ENCODE assay signal across 17 cellular contexts in the genomic region with DNA sequence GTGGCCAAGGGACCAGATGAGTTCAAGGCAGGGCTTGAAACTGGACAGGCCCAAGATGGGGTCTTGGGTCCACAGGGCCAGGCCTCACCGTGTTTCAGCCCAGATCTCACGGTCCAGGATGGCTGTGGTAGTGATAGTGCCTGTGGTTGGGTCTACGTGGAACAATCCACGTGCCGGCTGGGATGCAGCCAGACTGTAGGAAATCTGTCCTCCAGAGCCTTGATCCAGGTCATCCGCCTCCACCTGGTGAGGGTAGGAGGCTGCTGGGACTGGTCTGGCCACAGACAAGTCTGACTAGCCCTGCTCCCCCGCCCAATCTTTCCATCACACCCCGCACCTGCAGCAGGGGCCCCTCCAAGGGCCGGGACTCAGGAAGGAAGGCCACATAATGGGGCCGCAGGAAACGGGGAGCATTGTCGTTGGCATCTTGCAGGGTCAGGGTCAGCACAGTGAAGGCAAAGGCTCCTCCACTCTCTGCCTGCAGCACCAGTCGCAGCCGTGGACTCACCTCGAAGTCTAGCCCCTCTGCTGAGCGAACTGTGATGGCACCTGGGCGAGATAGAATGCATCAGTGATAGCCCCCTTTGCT. TPM values are rescaled to one million over a fixed set of nuclear protein-coding genes. Genes with fewer than 3 reads are reported as not detected.
DNase-seq lines count a peak whose midpoint lies in the region; ATAC-seq and TF ChIP-seq lines count a peak whose summit lies in the region.
"Had no signal": no experiment of that assay in that cellular context is flagged by ENCODE, and none has a peak within 500 bp of the region (broad histone marks: within the 10 kb centered on the region; RNA-seq: fewer than 3 reads in every experiment).

No MANE protein-coding gene starts in this region.

- H3K27ac ChIP-seq in RWPE2 (ENCODE audit: poor library complexity, severe bottlenecking) (no peak overlapping the region), trophoblast cell (ENCODE audit: low read depth, low read length) (no peak overlapping the region)
- H3K27ac ChIP-seq: 22Rv1, BLaER1, C4-2B had no signal

- H2BK5ac ChIP-seq in trophoblast cell (ENCODE audit: low read depth, low read length, poor library complexity), result no peak overlapping the region

- H3K4ac ChIP-seq in trophoblast cell (ENCODE audit: low read depth, low read length), result no peak overlapping the region

- H3K9me3 Mint-ChIP-seq in MCF 10A (ENCODE audit: unreplicated experiment) (no peaks in the 10 kb centered on the region), mesothelial cell of epicardium (no peaks in the 10 kb centered on the region)
- H3K9me3 Mint-ChIP-seq: CD4-positive, CD25-positive, alpha-beta regulatory T cell; CD8-positive, alpha-beta T cell had no signal

- no peak overlapping the region for H2BK12ac ChIP-seq in trophoblast cell (ENCODE audit: low read length)

- H3K9ac ChIP-seq in trophoblast cell (ENCODE audit: low read length), result no peak overlapping the region
- H3K9ac ChIP-seq: BLaER1 had no signal

- H3K36me3 ChIP-seq in RWPE2 (ENCODE audit: low read depth), result no peaks in the 10 kb centered on the region
- H3K36me3 ChIP-seq in trophoblast cell (ENCODE audit: control insufficient read depth in 1 of 2, insufficient read depth in 2 of 2, low read length in 2 of 2), result no peaks in the 10 kb centered on the region

- H2AK5ac ChIP-seq in trophoblast cell (ENCODE audit: low read length), result no peak overlapping the region

- no peak overlapping the region for H4K8ac ChIP-seq in trophoblast cell (ENCODE audit: low read depth, low read length)

- ATAC-seq in RWPE2 (ENCODE audit: low read depth), result no peak
- ATAC-seq: CD8-positive, alpha-beta T cell had no signal

- CTCF ChIA-PET in MCF 10A (lab: Yijun Ruan, JAX), result interaction anchor here (1.1 kb wide), 1 partner anchor 118 kb away, joined by 5 read pairs; no protein-coding TSS in a partner anchor

- H3K4me3 ChIP-seq in RWPE2 (ENCODE audit: severe bottlenecking), result no peak overlapping the region
- peak overlapping the region; percentile 10 for H3K4me3 ChIP-seq in trophoblast cell (ENCODE audit: low read depth, low read length)
- H3K4me3 ChIP-seq: BLaER1 had no signal

- H3K79me1 ChIP-seq in trophoblast cell (ENCODE audit: low read length), result no peaks in the 10 kb centered on the region

- intact Hi-C loops in MCF 10A (cut with micrococcal nuclease), result no loop called here

- POLR2A ChIA-PET in MCF 10A (lab: Yijun Ruan, JAX), result interaction anchor here (0.7 kb wide), 1 partner anchor 10 kb away, joined by 3 read pairs; no protein-coding TSS in a partner anchor

- H3K14ac ChIP-seq in trophoblast cell (ENCODE audit: low read length), result no peak overlapping the region

- H3K36me3 Mint-ChIP-seq in MCF 10A (ENCODE audit: insufficient read depth, unreplicated experiment) (no peaks in the 10 kb centered on the region), mesothelial cell of epicardium (peaks cover 26% of the 10 kb centered on the region)

- no peaks in the 10 kb centered on the region for H3K4me1 ChIP-seq in RWPE2 (ENCODE audit: insufficient read depth, poor library complexity, severe bottlenecking)
- peaks cover 6 to 10% of the 10 kb centered on the region in 2 experiments for H3K4me1 ChIP-seq in trophoblast cell (ENCODE audit: control insufficient read depth in 1 of 2, insufficient read depth in 2 of 2, low read length in 2 of 2)

- H3K27ac Mint-ChIP-seq in MCF 10A (ENCODE audit: low read depth, unreplicated experiment) (no peak overlapping the region), mesothelial cell of epicardium (no peak overlapping the region)
- H3K27ac Mint-ChIP-seq: B cell; CD4-positive, CD25-positive, alpha-beta regulatory T cell; CD8-positive, alpha-beta T cell had no signal

- H3K27me3 Mint-ChIP-seq in MCF 10A (ENCODE audit: insufficient read depth, unreplicated experiment) (no peaks in the 10 kb centered on the region), mesothelial cell of epicardium (ENCODE audit: low read depth) (peaks cover 24% of the 10 kb centered on the region)
- H3K27me3 Mint-ChIP-seq: B cell; CD4-positive, CD25-positive, alpha-beta regulatory T cell had no signal

- H3K9me3 ChIP-seq in RWPE2 (ENCODE audit: severe bottlenecking) (no peaks in the 10 kb centered on the region), trophoblast cell (ENCODE audit: insufficient read depth, low read depth, low read length) (peaks cover 12% of the 10 kb centered on the region)
- H3K9me3 ChIP-seq: BLaER1, Caco-2 had no signal

- no peak overlapping the region for H2AFZ ChIP-seq in trophoblast cell (ENCODE audit: insufficient read depth, low read length, poor library complexity)

- TF ChIP-seq CTCF in RWPE2 (IDR thresholded peaks at IDR 0.05; ENCODE audit: poor library complexity, severe bottlenecking), result no peak
- no peak for TF ChIP-seq CTCF in MCF 10A (IDR thresholded peaks at IDR 0.05; ENCODE audit: unreplicated experiment)
- TF ChIP-seq CTCF in mesothelial cell of epicardium (IDR thresholded peaks at IDR 0.05; ENCODE audit: unreplicated experiment), result no peak

- no peak overlapping the region for H4K12ac ChIP-seq in trophoblast cell (ENCODE audit: low read depth, low read length)

- H2BK120ac ChIP-seq in trophoblast cell (ENCODE audit: insufficient read depth, low read length, poor library complexity), result no peak overlapping the region

- no CpG with 5 or more reads among the region's 17 CpGs for WGBS in trophoblast cell (ENCODE audit: extremely low coverage, insufficient coverage, insufficient read length)

- peak; percentile 47 for DNase-seq in activated effector memory CD4-positive, alpha-beta T cell treated with anti-CD3 and anti-CD28 coated beads, Interleukin-2, amount 50 U/mL, for 16 hours
- no peak for DNase-seq in activated effector memory CD4-positive, alpha-beta T cell treated with Interleukin-2 at 50 U/mL for 16 hours
- DNase-seq in RWPE2 (ENCODE audit: low spot score), result peak; percentile 33
- DNase-seq in trophoblast cell, result no peak
- DNase-seq in MCF 10A (ENCODE audit: unreplicated experiment), result no peak
- no peak for DNase-seq in mesothelial cell of epicardium (ENCODE audit: low spot score in 2 of 2, unreplicated experiment in 2 of 2)
- DNase-seq: Caco-2; CD4-positive, CD25-positive, alpha-beta regulatory T cell; CD8-positive, alpha-beta T cell; DMS153; DND-41; GOT3; HCEC 1CT had no signal

- H3K4me3 Mint-ChIP-seq in MCF 10A (ENCODE audit: unreplicated experiment) (no peak overlapping the region), mesothelial cell of epicardium (no peak overlapping the region)
- H3K4me3 Mint-ChIP-seq: B cell; CD4-positive, CD25-positive, alpha-beta regulatory T cell; CD8-positive, alpha-beta T cell had no signal

- no peaks in the 10 kb centered on the region for H3K4me1 Mint-ChIP-seq in MCF 10A (ENCODE audit: insufficient read depth, unreplicated experiment)
- H3K4me1 Mint-ChIP-seq in mesothelial cell of epicardium, result no peaks in the 10 kb centered on the region

- H3K27me3 ChIP-seq in RWPE2 (ENCODE audit: insufficient read depth, poor library complexity, severe bottlenecking) (no peaks in the 10 kb centered on the region), trophoblast cell (ENCODE audit: insufficient read depth, low read length) (peaks cover 20% of the 10 kb centered on the region)
- H3K27me3 ChIP-seq: BLaER1 had no signal

- H3K4me2 ChIP-seq in trophoblast cell (ENCODE audit: low read length), result no peak overlapping the region
- H3K4me2 ChIP-seq: BLaER1 had no signal

- no peak overlapping the region for H3K23ac ChIP-seq in trophoblast cell (ENCODE audit: low read length)

- no peak overlapping the region for H3K18ac ChIP-seq in trophoblast cell (ENCODE audit: low read length)

- BruUV-seq in MCF 10A (replicated peaks; lab: Mats Ljungman, UMichigan), result no TSS peak

- no peak overlapping the region for H4K91ac ChIP-seq in trophoblast cell (ENCODE audit: low read depth, low read length)

- H3K79me2 ChIP-seq in trophoblast cell (ENCODE audit: control insufficient read depth, insufficient read depth, low read length, poor library complexity), result no peaks in the 10 kb centered on the region

RNA-seq across cellular contexts. Expression of a gene that starts 6.7 kb away (rescaled TPM):
- 116 and 121 TPM in 2 replicates for polyA plus RNA-seq in trophoblast cell (2013)
- total RNA-seq in MCF 10A (2022), result 26.9 and 46.5 TPM in 2 replicates
- 45.8 to 50.1 TPM (median 46.0 TPM) in 3 replicates for total RNA-seq in mesothelial cell of epicardium

RNA-seq across cellular contexts. Expression of a gene that starts 13.9 kb away (rescaled TPM):
- 182 and 188 TPM in 2 replicates for polyA plus RNA-seq in trophoblast cell (2013)
- 157 and 167 TPM in 2 replicates for total RNA-seq in MCF 10A (2022)
- total RNA-seq in mesothelial cell of epicardium, result 112 to 119 TPM (median 115 TPM) in 3 replicates

RNA-seq across cellular contexts. Expression of a gene that starts 22.4 kb away (rescaled TPM):
- 231 and 245 TPM in 2 replicates for polyA plus RNA-seq in trophoblast cell (2013)
- total RNA-seq in MCF 10A (2022) (78.9 and 92.3 TPM in 2 replicates), mesothelial cell of epicardium (127 to 144 TPM (median 130 TPM) in 3 replicates)

RNA-seq across cellular contexts. Expression of a gene that starts 22.5 kb away (rescaled TPM):
- polyA plus RNA-seq in trophoblast cell (2013), result 21.8 and 22.0 TPM in 2 replicates
- total RNA-seq in MCF 10A (2022) (23.4 and 27.6 TPM in 2 replicates), mesothelial cell of epicardium (18.6 to 22.5 TPM (median 21.0 TPM) in 3 replicates)

RNA-seq across cellular contexts. Expression of a gene that starts 29.7 kb away (rescaled TPM):
- polyA plus RNA-seq in trophoblast cell (2013), result 1.7 and 1.9 TPM in 2 replicates
- total RNA-seq in MCF 10A (2022) (0.19 and 0.27 TPM in 2 replicates), mesothelial cell of epicardium (75.9 to 81.2 TPM (median 77.3 TPM) in 3 replicates)

Comparison
In these comparisons a context has a peak if more than half of its experiments do, and no peak if none do; other contexts are left out.
1. DNase-seq: peak in activated effector memory CD4-positive, alpha-beta T cell treated with anti-CD3 and anti-CD28 coated beads, Interleukin-2, amount 50 U/mL, for 16 hours (single experiment) and RWPE2 (single experiment); none in activated effector memory CD4-positive, alpha-beta T cell treated with Interleukin-2 at 50 U/mL for 16 hours (single experiment), trophoblast cell (0 of 2), MCF 10A (single experiment) and mesothelial cell of epicardium (0 of 2).